15 cellular contexts compared by ENCODE assay signal in genomic region chr18:33835419-33835818, GRCh38.
DNase-seq lines count a peak whose midpoint lies in the region; ATAC-seq and TF ChIP-seq lines count a peak whose summit lies in the region.
"Had no signal": no experiment of that assay in that cellular context is flagged by ENCODE, and none has a peak within 500 bp of the region (broad histone marks: within the 10 kb centered on the region; RNA-seq: fewer than 3 reads in every experiment).

No MANE protein-coding gene starts in this region.

- dilution Hi-C loops in IMR-90 (cut with HindIII; ENCODE audit: low sequenced_read_pairs, unreplicated experiment) = no loop called here

- H3K27me3 ChIP-seq in IMR-90 (ENCODE audit: control insufficient read depth, insufficient read depth, low read length) = no peaks in the 10 kb centered on the region
- H3K27me3 ChIP-seq in CD4-positive, alpha-beta T cell (ENCODE audit: control insufficient read depth, insufficient read depth, low read length) = no peaks in the 10 kb centered on the region

- in situ Hi-C loops in IMR-90 (cut with MboI; ENCODE audit: low sequenced_read_pairs) = no loop called here

- POLR2A ChIA-PET in IMR-90 (lab: Charles Lee; ENCODE audit: unreplicated experiment) = no interaction called here
- POLR2A ChIA-PET in CD4-positive, alpha-beta T cell (lab: Charles Lee) = no interaction called here

- no peak for ATAC-seq in IMR-90 (ENCODE audit: low read depth)
- no peak for ATAC-seq in CD4-positive, alpha-beta T cell (ENCODE audit: poor library complexity)
- ATAC-seq: CD8-positive, alpha-beta T cell had no signal

- no peak overlapping the region for H3K4ac ChIP-seq in IMR-90 (ENCODE audit: low read depth, low read length)

- DNase-seq in NCI-H748 (lab: John Stamatoyannopoulos, UW; ENCODE audit: unreplicated experiment) (peak; percentile 32), NCI-H748 treated with DMSO at 0.1 percent for 48 hours (lab: John Stamatoyannopoulos, UW) (no peak), IMR-90 (no peak), SHP77 treated with DMSO at 0.1 percent for 48 hours (lab: John Stamatoyannopoulos, UW) (peak; percentile 10), inferior parietal cortex (ENCODE audit: extremely low spot score) (no peak)
- DNase-seq in CD4-positive, alpha-beta T cell = no peak
- DNase-seq: C1 segment of cervical spinal cord; Caco-2; CD8-positive, alpha-beta T cell; DMS153; DMS79 treated with DMSO at 0.1 percent for 48 hours; GF-D8; GOT3; H7; HCEC 1CT had no signal

- intact Hi-C loops in IMR-90 (cut with micrococcal nuclease) = no loop called here
- intact Hi-C loops in CD4-positive, alpha-beta T cell (cut with DNase I, micrococcal nuclease) = no loop called here

- H2AK9ac ChIP-seq in IMR-90 (replicated peaks; ENCODE audit: low read depth, low read length, poor library complexity) = no peak overlapping the region

- BruUV-seq in IMR-90 (replicated peaks; lab: Mats Ljungman, UMichigan) = no TSS peak

- no peak overlapping the region for H3K9ac ChIP-seq in IMR-90 (ENCODE audit: low read depth, low read length)

- no peak overlapping the region for H3K27ac ChIP-seq in IMR-90 (ENCODE audit: insufficient read depth, low read length)
- no peak overlapping the region for H3K27ac ChIP-seq in CD4-positive, alpha-beta T cell (ENCODE audit: low read depth, low read length)

- H3K4me2 ChIP-seq in IMR-90 (ENCODE audit: low read depth, low read length) = no peak overlapping the region

- no peaks in the 10 kb centered on the region for H3K4me1 Mint-ChIP-seq in CD4-positive, alpha-beta T cell (ENCODE audit: low read depth)

- H3K14ac ChIP-seq in IMR-90 (replicated peaks; ENCODE audit: low read depth, low read length) = no peak overlapping the region

- TF ChIP-seq POLR2A in IMR-90 (IDR thresholded peaks at IDR 0.05; ENCODE audit: low read depth, low read length) = no peak

- no peak overlapping the region for H4K91ac ChIP-seq in IMR-90 (ENCODE audit: insufficient read depth, low read depth, low read length)

- H2AFZ ChIP-seq in IMR-90 (replicated peaks; ENCODE audit: low read length, poor library complexity) = no peak overlapping the region

- no peak for TF ChIP-seq CTCF in IMR-90 (conservative IDR thresholded peaks at IDR 0.05; ENCODE audit: low read depth, low read length)
- TF ChIP-seq CTCF in CD4-positive, alpha-beta T cell (IDR thresholded peaks at IDR 0.05) = no peak

- H2BK20ac ChIP-seq in IMR-90 (ENCODE audit: low read depth, low read length) = no peak overlapping the region

- H3K4me3 Mint-ChIP-seq in CD4-positive, alpha-beta T cell = no peak overlapping the region
- H3K4me3 Mint-ChIP-seq: CD8-positive, alpha-beta T cell had no signal

- H2BK120ac ChIP-seq in IMR-90 (ENCODE audit: low read depth, low read length) = no peak overlapping the region

- H3K18ac ChIP-seq in IMR-90 (ENCODE audit: low read depth, low read length) = no peak overlapping the region

- CTCF ChIA-PET in IMR-90 (lab: Yijun Ruan, JAX) = no interaction called here
- CTCF ChIA-PET in CD4-positive, alpha-beta T cell (lab: Charles Lee) = no interaction called here

- H4K8ac ChIP-seq in IMR-90 (ENCODE audit: low read depth in 2 of 2, low read length in 2 of 2) = no peak overlapping the region

- H3K27me3 Mint-ChIP-seq in CD4-positive, alpha-beta T cell = no peaks in the 10 kb centered on the region

- H2BK5ac ChIP-seq in IMR-90 (ENCODE audit: low read depth, low read length, poor library complexity, severe bottlenecking) = no peak overlapping the region

- no peaks in the 10 kb centered on the region for H3K79me1 ChIP-seq in IMR-90 (ENCODE audit: low read depth in 1 of 2, low read length in 2 of 2)

- H3K23ac ChIP-seq in IMR-90 (ENCODE audit: low read depth, low read length) = no peak overlapping the region

- no peaks in the 10 kb centered on the region for H4K20me1 ChIP-seq in IMR-90 (ENCODE audit: insufficient read depth, low read length)

- H4K5ac ChIP-seq in IMR-90 (ENCODE audit: low read depth, low read length) = no peak overlapping the region

- no peaks in the 10 kb centered on the region for H3K36me3 ChIP-seq in IMR-90 (ENCODE audit: control insufficient read depth, insufficient read depth, low read length)

- no peak for TF ChIP-seq RAD21 in IMR-90 (IDR thresholded peaks at IDR 0.05; ENCODE audit: low read length)

- no peak overlapping the region for H2BK15ac ChIP-seq in IMR-90 (ENCODE audit: low read depth, low read length)

- H3K9me3 ChIP-seq in IMR-90 (ENCODE audit: control insufficient read depth, insufficient read depth, low read length) = no peaks in the 10 kb centered on the region
- no peaks in the 10 kb centered on the region for H3K9me3 ChIP-seq in CD4-positive, alpha-beta T cell (ENCODE audit: control insufficient read depth, low read length)
- H3K9me3 ChIP-seq: Caco-2 had no signal

- no peak overlapping the region for H2AK5ac ChIP-seq in IMR-90 (ENCODE audit: low read depth, low read length)

- H3K9me3 Mint-ChIP-seq in CD4-positive, alpha-beta T cell = peaks cover 6% of the 10 kb centered on the region

- H3K4me3 ChIP-seq in IMR-90 (ENCODE audit: insufficient read depth, low read depth, low read length) = no peak overlapping the region

- no peaks in the 10 kb centered on the region for H3K4me1 ChIP-seq in IMR-90 (ENCODE audit: control insufficient read depth, insufficient read depth, low read length)
- H3K4me1 ChIP-seq: Caco-2 had no signal

- no peaks in the 10 kb centered on the region for H3K9me1 ChIP-seq in IMR-90 (ENCODE audit: insufficient read depth, low read length)

- WGBS in IMR-90 (ENCODE audit: extremely low coverage in 2 of 2, insufficient read length in 1 of 2), 2 experiments = 92% methylated on average over 4 of the region's 7 CpGs; no CpG with 5 or more reads in 1 of the 2 experiments

- H3K27ac Mint-ChIP-seq in CD4-positive, alpha-beta T cell = no peak overlapping the region
- H3K27ac Mint-ChIP-seq: CD8-positive, alpha-beta T cell had no signal

- no peaks in the 10 kb centered on the region for H3K36me3 Mint-ChIP-seq in CD4-positive, alpha-beta T cell (ENCODE audit: low read depth)
- H3K36me3 Mint-ChIP-seq: CD8-positive, alpha-beta T cell had no signal

- no peak overlapping the region for H3K56ac ChIP-seq in IMR-90 (ENCODE audit: extremely low read depth, insufficient read depth, low read length)

TF ChIP-seq in IMR-90, 13 proteins besides CTCF, POLR2A, EP300 and RAD21:
- TF ChIP-seq CEBPB (IDR thresholded peaks at IDR 0.05; ENCODE audit: low read depth, low read length) (peak; percentile 36; the same call in 1 of the 2 replicates), MAZ (IDR thresholded peaks at IDR 0.05; ENCODE audit: borderline replicate concordance, low read depth, low read length) (no peak)

Comparison
In these comparisons a context has a peak if more than half of its experiments do, and no peak if none do; other contexts are left out.
1. DNase-seq: peak in NCI-H748 (single experiment) and SHP77 treated with DMSO at 0.1 percent for 48 hours (single experiment); none in NCI-H748 treated with DMSO at 0.1 percent for 48 hours (single experiment), IMR-90 (single experiment), inferior parietal cortex (single experiment) and CD4-positive, alpha-beta T cell (0 of 10).